Comparison of ENCODE assay signal across 29 cellular contexts in genomic region chr4:75662626-75663025, GRCh38. TPM values are rescaled to one million over a fixed set of nuclear protein-coding genes. Genes with fewer than 3 reads are reported as not detected.
A peak's percentile ranks its signal among the peaks of the same experiment; 100 is the strongest.
DNase-seq lines count a peak whose midpoint lies in the region; ATAC-seq and TF ChIP-seq lines count a peak whose summit lies in the region.
"Had no signal": no experiment of that assay in that cellular context is flagged by ENCODE, and none has a peak within 500 bp of the region (broad histone marks: within the 10 kb centered on the region; RNA-seq: fewer than 3 reads in every experiment).

No MANE protein-coding gene starts in this region.

- no peak overlapping the region for H2BK15ac ChIP-seq in IMR-90 (ENCODE audit: low read depth, low read length)

- peaks cover 66% of the 10 kb centered on the region for H3K4me1 Mint-ChIP-seq in activated naive CD4-positive, alpha-beta T cell treated with anti-CD3 and anti-CD28 coated beads for 36 hours (ENCODE audit: low read depth)
- H3K4me1 Mint-ChIP-seq in activated naive CD8-positive, alpha-beta T cell treated with anti-CD3 and anti-CD28 coated beads, Interleukin-2, amount 50 U/mL, for 24 hours, result peaks cover 67% of the 10 kb centered on the region
- peaks cover 23 to 76% (median 66%) of the 10 kb centered on the region in 4 donors for H3K4me1 Mint-ChIP-seq in naive thymus-derived CD8-positive, alpha-beta T cell

- peaks cover 8% of the 10 kb centered on the region for H3K36me3 ChIP-seq in IMR-90 (ENCODE audit: control insufficient read depth, insufficient read depth, low read length)

- ATAC-seq in IMR-90 (ENCODE audit: low read depth) (no peak), HG03045 (IDR thresholded peaks at IDR 0.05; ENCODE audit: unreplicated experiment) (no peak)
- ATAC-seq in activated naive CD8-positive, alpha-beta T cell treated with anti-CD3 and anti-CD28 coated beads, Interleukin-2, amount 50 U/mL, for 24 hours, result no peak
- ATAC-seq in naive thymus-derived CD8-positive, alpha-beta T cell, result no peak
- ATAC-seq: GM12878; heart right ventricle; naive thymus-derived CD4-positive, alpha-beta T cell; psoas muscle had no signal

- no peaks in the 10 kb centered on the region for H3K9me3 Mint-ChIP-seq in activated naive CD4-positive, alpha-beta T cell treated with anti-CD3 and anti-CD28 coated beads for 36 hours
- no peaks in the 10 kb centered on the region for H3K9me3 Mint-ChIP-seq in activated naive CD8-positive, alpha-beta T cell treated with anti-CD3 and anti-CD28 coated beads, Interleukin-2, amount 50 U/mL, for 24 hours
- H3K9me3 Mint-ChIP-seq in naive thymus-derived CD8-positive, alpha-beta T cell, result no peaks in the 10 kb centered on the region
- H3K9me3 Mint-ChIP-seq: brain; naive thymus-derived CD4-positive, alpha-beta T cell had no signal

- peaks cover 25% of the 10 kb centered on the region for H3K36me3 Mint-ChIP-seq in activated naive CD4-positive, alpha-beta T cell treated with anti-CD3 and anti-CD28 coated beads for 36 hours (ENCODE audit: low read depth)
- H3K36me3 Mint-ChIP-seq in activated naive CD8-positive, alpha-beta T cell treated with anti-CD3 and anti-CD28 coated beads, Interleukin-2, amount 50 U/mL, for 24 hours (ENCODE audit: low read depth), result peaks cover 48% of the 10 kb centered on the region
- peaks cover 0 to 63% (median 12%) of the 10 kb centered on the region in 3 donors for H3K36me3 Mint-ChIP-seq in naive thymus-derived CD8-positive, alpha-beta T cell

- no peak overlapping the region for H4K91ac ChIP-seq in IMR-90 (ENCODE audit: insufficient read depth, low read depth, low read length)

- peaks cover 12 to 65% of the 10 kb centered on the region in 2 experiments for H3K79me1 ChIP-seq in IMR-90 (ENCODE audit: low read depth in 1 of 2, low read length in 2 of 2)

- no peak overlapping the region for H2BK120ac ChIP-seq in IMR-90 (ENCODE audit: low read depth, low read length)

- H3K9ac ChIP-seq in IMR-90 (ENCODE audit: low read depth, low read length), result no peak overlapping the region

- TF ChIP-seq RAD21 in IMR-90 (IDR thresholded peaks at IDR 0.05; ENCODE audit: low read length), result no peak

- in situ Hi-C loops in IMR-90 (cut with MboI; ENCODE audit: low sequenced_read_pairs), result no loop called here

- no peak overlapping the region for H3K56ac ChIP-seq in IMR-90 (ENCODE audit: extremely low read depth, insufficient read depth, low read length)

- no peaks in the 10 kb centered on the region for H3K27me3 ChIP-seq in IMR-90 (ENCODE audit: control insufficient read depth, insufficient read depth, low read length)
- H3K27me3 ChIP-seq: dorsolateral prefrontal cortex, esophagus muscularis mucosa, heart right ventricle, sigmoid colon, SJCRH30, transverse colon had no signal

- no peak overlapping the region for H2AK9ac ChIP-seq in IMR-90 (replicated peaks; ENCODE audit: low read depth, low read length, poor library complexity)

- POLR2A ChIA-PET in IMR-90 (lab: Charles Lee; ENCODE audit: unreplicated experiment), result no interaction called here
- POLR2A ChIA-PET in naive thymus-derived CD8-positive, alpha-beta T cell (lab: Charles Lee), result no interaction called here

- intact Hi-C loops in activated naive CD4-positive, alpha-beta T cell treated with anti-CD3 and anti-CD28 coated beads for 36 hours (cut with micrococcal nuclease), result no loop called here
- intact Hi-C loops in IMR-90 (cut with micrococcal nuclease), result no loop called here

- peaks cover 2% of the 10 kb centered on the region; the same call in 1 of the 2 replicates for H3K4me1 ChIP-seq in IMR-90 (ENCODE audit: control insufficient read depth, insufficient read depth, low read length)

- no peak overlapping the region for H4K5ac ChIP-seq in IMR-90 (ENCODE audit: low read depth, low read length)

- BruUV-seq in IMR-90 (replicated peaks; lab: Mats Ljungman, UMichigan), result no TSS peak

- no peak overlapping the region for H2AFZ ChIP-seq in IMR-90 (replicated peaks; ENCODE audit: low read length, poor library complexity)

- no peak overlapping the region for H3K27ac ChIP-seq in IMR-90 (ENCODE audit: insufficient read depth, low read length)
- H3K27ac ChIP-seq: dorsolateral prefrontal cortex, esophagus muscularis mucosa, heart right ventricle, HL-60, psoas muscle, sigmoid colon, SJCRH30, transverse colon had no signal

- H3K9me1 ChIP-seq in IMR-90 (ENCODE audit: insufficient read depth, low read length), result peaks cover 7% of the 10 kb centered on the region; the same call in 1 of the 2 replicates

- no peak for DNase-seq in activated naive CD4-positive, alpha-beta T cell treated with anti-CD3 and anti-CD28 coated beads for 36 hours
- no peak for DNase-seq in activated naive CD4-positive, alpha-beta T cell (lab: John Stamatoyannopoulos, UW)
- DNase-seq in IMR-90 (no peak), GM19240 (ENCODE audit: insufficient read length, low spot score) (no peak)
- no peak for DNase-seq in activated naive CD8-positive, alpha-beta T cell treated with anti-CD3 and anti-CD28 coated beads, Interleukin-2, amount 50 U/mL, for 24 hours
- DNase-seq in naive thymus-derived CD8-positive, alpha-beta T cell, result no peak
- DNase-seq: activated CD4-positive, alpha-beta T cell treated with anti-CD3 and anti-CD28 coated beads, Interleukin-2, amount 50 U/mL, for 4 hours; activated CD8-positive, alpha-beta memory T cell treated with anti-CD3 and anti-CD28 coated beads, Interleukin-2, amount 50 U/mL, for 4 hours; activated effector memory CD4-positive, alpha-beta T cell treated with Interleukin-2 at 50 U/mL for 16 hours; dorsolateral prefrontal cortex; heart right ventricle; kidney; MM.1S; naive thymus-derived CD4-positive, alpha-beta T cell; NCI-H1930; NCI-H2171 treated with DMSO at 0.1 percent for 48 hours; NCI-H510A treated with DMSO at 0.1 percent for 48 hours; occipital lobe; psoas muscle; sigmoid colon; SJCRH30; stimulated activated CD4-positive, alpha-beta T cell treated with anti-CD3 and anti-CD28 coated beads, Interleukin-4, amount 100 ng/mL, for 1 hour; transverse colon had no signal

- H3K27ac Mint-ChIP-seq in activated naive CD4-positive, alpha-beta T cell treated with anti-CD3 and anti-CD28 coated beads for 36 hours, result peak overlapping the region; percentile 4
- peak overlapping the region; percentile 53 for H3K27ac Mint-ChIP-seq in activated naive CD8-positive, alpha-beta T cell treated with anti-CD3 and anti-CD28 coated beads, Interleukin-2, amount 50 U/mL, for 24 hours
- peak overlapping the region in 6 of 10 donors; percentile 2 to 81 (median 10) for H3K27ac Mint-ChIP-seq in naive thymus-derived CD8-positive, alpha-beta T cell
- H3K27ac Mint-ChIP-seq: brain had no signal

- 100% methylated on average over 2 of the region's 2 CpGs; no CpG with 5 or more reads in 1 of the 2 experiments for WGBS in IMR-90 (ENCODE audit: extremely low coverage in 2 of 2, insufficient read length in 1 of 2), 2 experiments

- H3K27me3 Mint-ChIP-seq in activated naive CD4-positive, alpha-beta T cell treated with anti-CD3 and anti-CD28 coated beads for 36 hours (ENCODE audit: low read depth), result no peaks in the 10 kb centered on the region
- no peaks in the 10 kb centered on the region for H3K27me3 Mint-ChIP-seq in activated naive CD8-positive, alpha-beta T cell treated with anti-CD3 and anti-CD28 coated beads, Interleukin-2, amount 50 U/mL, for 24 hours
- H3K27me3 Mint-ChIP-seq in naive thymus-derived CD8-positive, alpha-beta T cell, result no peaks in the 10 kb centered on the region
- H3K27me3 Mint-ChIP-seq: brain; naive thymus-derived CD4-positive, alpha-beta T cell had no signal

- H3K4ac ChIP-seq in IMR-90 (ENCODE audit: low read depth, low read length), result no peak overlapping the region

- H2BK20ac ChIP-seq in IMR-90 (ENCODE audit: low read depth, low read length), result no peak overlapping the region

- no peak overlapping the region for H3K23ac ChIP-seq in IMR-90 (ENCODE audit: low read depth, low read length)

- H3K9me3 ChIP-seq in IMR-90 (ENCODE audit: control insufficient read depth, insufficient read depth, low read length), result no peaks in the 10 kb centered on the region
- H3K9me3 ChIP-seq: esophagus muscularis mucosa, HAP-1, heart right ventricle, psoas muscle, sigmoid colon, SJCRH30, transverse colon had no signal

- no peak overlapping the region for H3K18ac ChIP-seq in IMR-90 (ENCODE audit: low read depth, low read length)

- no peak overlapping the region for H3K14ac ChIP-seq in IMR-90 (replicated peaks; ENCODE audit: low read depth, low read length)

- no peak for TF ChIP-seq CTCF in IMR-90 (conservative IDR thresholded peaks at IDR 0.05; ENCODE audit: low read depth, low read length)

- no peak overlapping the region for H3K4me2 ChIP-seq in IMR-90 (ENCODE audit: low read depth, low read length)

- CTCF ChIA-PET in activated naive CD4-positive, alpha-beta T cell treated with anti-CD3 and anti-CD28 coated beads for 36 hours (lab: Charles Lee), result no interaction called here
- CTCF ChIA-PET in IMR-90 (lab: Yijun Ruan, JAX), result no interaction called here

- H2AK5ac ChIP-seq in IMR-90 (ENCODE audit: low read depth, low read length), result no peak overlapping the region

- no peak for TF ChIP-seq POLR2A in IMR-90 (IDR thresholded peaks at IDR 0.05; ENCODE audit: low read depth, low read length)

- no peak overlapping the region for H3K4me3 Mint-ChIP-seq in activated naive CD4-positive, alpha-beta T cell treated with anti-CD3 and anti-CD28 coated beads for 36 hours
- no peak overlapping the region for H3K4me3 Mint-ChIP-seq in activated naive CD8-positive, alpha-beta T cell treated with anti-CD3 and anti-CD28 coated beads, Interleukin-2, amount 50 U/mL, for 24 hours
- peak overlapping the region in 1 of 10 donors; percentile 11 for H3K4me3 Mint-ChIP-seq in naive thymus-derived CD8-positive, alpha-beta T cell
- H3K4me3 Mint-ChIP-seq: brain had no signal

- no peak overlapping the region for H4K8ac ChIP-seq in IMR-90 (ENCODE audit: low read depth in 2 of 2, low read length in 2 of 2)

- dilution Hi-C loops in IMR-90 (cut with HindIII; ENCODE audit: low sequenced_read_pairs, unreplicated experiment), result no loop called here

- H4K20me1 ChIP-seq in IMR-90 (ENCODE audit: insufficient read depth, low read length), result peaks cover 69% of the 10 kb centered on the region

- H2BK5ac ChIP-seq in IMR-90 (ENCODE audit: low read depth, low read length, poor library complexity, severe bottlenecking), result peak overlapping the region; percentile 13

- H3K4me3 ChIP-seq in IMR-90 (ENCODE audit: insufficient read depth, low read depth, low read length), result no peak overlapping the region
- H3K4me3 ChIP-seq: dorsolateral prefrontal cortex, esophagus muscularis mucosa, GM12878, HAP-1, heart right ventricle, psoas muscle, sigmoid colon, SJCRH30, transverse colon had no signal

RNA-seq across cellular contexts. Expression of gene G3BP2, which starts 10.6 kb away (rescaled TPM):
- 100 to 1,000 TPM; 134 to 144 TPM for total RNA-seq in activated naive CD4-positive, alpha-beta T cell treated with anti-CD3 and anti-CD28 coated beads for 36 hours
- total RNA-seq in IMR-90 (2012; rRNA removed), result 183 and 306 TPM in 2 replicates
- polyA plus RNA-seq in IMR-90 (2012; rRNA removed), result 63.3 and 80.5 TPM in 2 replicates
- polyA plus RNA-seq in IMR-90 (2012; cell fraction: cytosol; rRNA removed), result 38.6 and 103 TPM in 2 replicates
- 11.8 and 39.2 TPM in 2 replicates for polyA plus RNA-seq in IMR-90 (2012; cell fraction: nucleus; rRNA removed; ENCODE audit: low replicate concordance)
- total RNA-seq in naive thymus-derived CD8-positive, alpha-beta T cell, result 100 to 1,000 TPM; 172 to 190 TPM
- polyA plus RNA-seq in naive thymus-derived CD8-positive, alpha-beta T cell, result 100 to 1,000 TPM; 116 to 125 (median 121) TPM

RNA-seq across cellular contexts. Expression of gene CDKL2, which starts 32.3 kb away (rescaled TPM):
- 1 to 10 TPM in 1 of 2 experiments, under 1 TPM in 1; 0.79 to 1.2 TPM for total RNA-seq in activated naive CD4-positive, alpha-beta T cell treated with anti-CD3 and anti-CD28 coated beads for 36 hours
- total RNA-seq in IMR-90 (2012; rRNA removed), result under 0.01 and 0.18 TPM in 2 replicates
- polyA plus RNA-seq in IMR-90 (2012; rRNA removed), result 0.09 TPM in 1 of 2 replicates, not detected in the other
- polyA plus RNA-seq in IMR-90 (2012; cell fraction: cytosol; rRNA removed), result 0.03 and 0.06 TPM in 2 replicates
- polyA plus RNA-seq in IMR-90 (2012; cell fraction: nucleus; rRNA removed; ENCODE audit: low replicate concordance), result 0.06 TPM in 1 of 2 replicates, not detected in the other
- 1 to 10 TPM in 1 of 2 experiments, under 1 TPM in 1; 0.82 to 1.0 TPM for total RNA-seq in naive thymus-derived CD8-positive, alpha-beta T cell
- polyA plus RNA-seq in naive thymus-derived CD8-positive, alpha-beta T cell, result 1 to 10 TPM in 1 of 3 donors, under 1 TPM in 2; 0.20 to 1.0 (median 0.58) TPM
